Comparison of ENCODE assay signal across 1 cellular context in the genomic region with DNA sequence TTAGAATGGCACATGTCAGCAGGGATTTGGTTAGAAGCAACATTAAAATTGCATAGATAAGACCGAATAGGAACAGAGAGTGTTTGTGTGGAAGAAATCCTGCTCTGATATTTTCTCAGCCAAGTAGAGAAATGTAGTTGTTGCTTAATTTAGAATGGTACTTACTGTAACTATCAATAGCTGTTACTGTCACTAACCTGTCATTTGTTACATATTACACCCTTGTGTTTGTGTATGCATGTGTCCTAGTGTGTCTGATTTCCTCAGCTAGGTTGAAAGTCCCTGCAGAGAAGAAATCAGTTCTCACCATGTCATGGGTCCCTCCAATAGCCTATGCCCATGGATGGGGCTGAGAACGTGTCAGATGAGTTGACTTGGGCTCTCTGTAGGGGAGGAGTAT.
TF ChIP-seq lines count a peak whose summit lies in the region.

No MANE protein-coding gene starts in this region.

TF ChIP-seq in WTC11, 78 proteins besides CTCF, POLR2A, EP300 and RAD21 (continued from another document):
- TF ChIP-seq, protein P1, sequence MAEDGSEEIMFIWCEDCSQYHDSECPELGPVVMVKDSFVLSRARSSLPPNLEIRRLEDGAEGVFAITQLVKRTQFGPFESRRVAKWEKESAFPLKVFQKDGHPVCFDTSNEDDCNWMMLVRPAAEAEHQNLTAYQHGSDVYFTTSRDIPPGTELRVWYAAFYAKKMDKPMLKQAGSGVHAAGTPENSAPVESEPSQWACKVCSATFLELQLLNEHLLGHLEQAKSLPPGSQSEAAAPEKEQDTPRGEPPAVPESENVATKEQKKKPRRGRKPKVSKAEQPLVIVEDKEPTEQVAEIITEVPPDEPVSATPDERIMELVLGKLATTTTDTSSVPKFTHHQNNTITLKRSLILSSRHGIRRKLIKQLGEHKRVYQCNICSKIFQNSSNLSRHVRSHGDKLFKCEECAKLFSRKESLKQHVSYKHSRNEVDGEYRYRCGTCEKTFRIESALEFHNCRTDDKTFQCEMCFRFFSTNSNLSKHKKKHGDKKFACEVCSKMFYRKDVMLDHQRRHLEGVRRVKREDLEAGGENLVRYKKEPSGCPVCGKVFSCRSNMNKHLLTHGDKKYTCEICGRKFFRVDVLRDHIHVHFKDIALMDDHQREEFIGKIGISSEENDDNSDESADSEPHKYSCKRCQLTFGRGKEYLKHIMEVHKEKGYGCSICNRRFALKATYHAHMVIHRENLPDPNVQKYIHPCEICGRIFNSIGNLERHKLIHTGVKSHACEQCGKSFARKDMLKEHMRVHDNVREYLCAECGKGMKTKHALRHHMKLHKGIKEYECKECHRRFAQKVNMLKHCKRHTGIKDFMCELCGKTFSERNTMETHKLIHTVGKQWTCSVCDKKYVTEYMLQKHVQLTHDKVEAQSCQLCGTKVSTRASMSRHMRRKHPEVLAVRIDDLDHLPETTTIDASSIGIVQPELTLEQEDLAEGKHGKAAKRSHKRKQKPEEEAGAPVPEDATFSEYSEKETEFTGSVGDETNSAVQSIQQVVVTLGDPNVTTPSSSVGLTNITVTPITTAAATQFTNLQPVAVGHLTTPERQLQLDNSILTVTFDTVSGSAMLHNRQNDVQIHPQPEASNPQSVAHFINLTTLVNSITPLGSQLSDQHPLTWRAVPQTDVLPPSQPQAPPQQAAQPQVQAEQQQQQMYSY (CRISPR knock-in tag; IDR thresholded peaks at IDR 0.05), result no peak
- TF ChIP-seq, protein P2, sequence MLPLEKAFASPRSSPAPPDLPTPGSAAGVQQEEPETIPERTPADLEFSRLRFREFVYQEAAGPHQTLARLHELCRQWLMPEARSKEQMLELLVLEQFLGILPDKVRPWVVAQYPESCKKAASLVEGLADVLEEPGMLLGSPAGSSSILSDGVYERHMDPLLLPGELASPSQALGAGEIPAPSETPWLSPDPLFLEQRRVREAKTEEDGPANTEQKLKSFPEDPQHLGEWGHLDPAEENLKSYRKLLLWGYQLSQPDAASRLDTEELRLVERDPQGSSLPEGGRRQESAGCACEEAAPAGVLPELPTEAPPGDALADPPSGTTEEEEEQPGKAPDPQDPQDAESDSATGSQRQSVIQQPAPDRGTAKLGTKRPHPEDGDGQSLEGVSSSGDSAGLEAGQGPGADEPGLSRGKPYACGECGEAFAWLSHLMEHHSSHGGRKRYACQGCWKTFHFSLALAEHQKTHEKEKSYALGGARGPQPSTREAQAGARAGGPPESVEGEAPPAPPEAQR (CRISPR knock-in tag; IDR thresholded peaks at IDR 0.05), result no peak
- no peak for TF ChIP-seq MYBL2 (CRISPR knock-in tag; IDR thresholded peaks at IDR 0.05)
- TF ChIP-seq, protein P3, sequence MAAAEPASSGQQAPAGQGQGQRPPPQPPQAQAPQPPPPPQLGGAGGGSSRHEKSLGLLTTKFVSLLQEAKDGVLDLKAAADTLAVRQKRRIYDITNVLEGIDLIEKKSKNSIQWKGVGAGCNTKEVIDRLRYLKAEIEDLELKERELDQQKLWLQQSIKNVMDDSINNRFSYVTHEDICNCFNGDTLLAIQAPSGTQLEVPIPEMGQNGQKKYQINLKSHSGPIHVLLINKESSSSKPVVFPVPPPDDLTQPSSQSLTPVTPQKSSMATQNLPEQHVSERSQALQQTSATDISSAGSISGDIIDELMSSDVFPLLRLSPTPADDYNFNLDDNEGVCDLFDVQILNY (CRISPR knock-in tag; IDR thresholded peaks at IDR 0.05), result no peak
- TF ChIP-seq, protein P4, sequence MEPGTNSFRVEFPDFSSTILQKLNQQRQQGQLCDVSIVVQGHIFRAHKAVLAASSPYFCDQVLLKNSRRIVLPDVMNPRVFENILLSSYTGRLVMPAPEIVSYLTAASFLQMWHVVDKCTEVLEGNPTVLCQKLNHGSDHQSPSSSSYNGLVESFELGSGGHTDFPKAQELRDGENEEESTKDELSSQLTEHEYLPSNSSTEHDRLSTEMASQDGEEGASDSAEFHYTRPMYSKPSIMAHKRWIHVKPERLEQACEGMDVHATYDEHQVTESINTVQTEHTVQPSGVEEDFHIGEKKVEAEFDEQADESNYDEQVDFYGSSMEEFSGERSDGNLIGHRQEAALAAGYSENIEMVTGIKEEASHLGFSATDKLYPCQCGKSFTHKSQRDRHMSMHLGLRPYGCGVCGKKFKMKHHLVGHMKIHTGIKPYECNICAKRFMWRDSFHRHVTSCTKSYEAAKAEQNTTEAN (CRISPR knock-in tag; IDR thresholded peaks at IDR 0.05), result no peak
- no peak for TF ChIP-seq GTF2I (CRISPR knock-in tag; conservative IDR thresholded peaks at IDR 0.05)
- no peak for TF ChIP-seq ZNF416 (CRISPR knock-in tag; IDR thresholded peaks at IDR 0.05)
- TF ChIP-seq ZBTB21 (CRISPR knock-in tag; IDR thresholded peaks at IDR 0.05; ENCODE audit: borderline replicate concordance), result no peak
- TF ChIP-seq ZNF671 (CRISPR knock-in tag; IDR thresholded peaks at IDR 0.05), result no peak
- no peak for TF ChIP-seq JUN (CRISPR knock-in tag; IDR thresholded peaks at IDR 0.05)
- no peak for TF ChIP-seq OVOL2 (CRISPR knock-in tag; IDR thresholded peaks at IDR 0.05; ENCODE audit: borderline replicate concordance)
